Comparison of ENCODE assay signal across 17 cellular contexts in genomic region chr2:189526936-189527654, GRCh38. TPM values are rescaled to one million over a fixed set of nuclear protein-coding genes. Genes with fewer than 3 reads are reported as not detected.
DNase-seq lines count a peak whose midpoint lies in the region; ATAC-seq and TF ChIP-seq lines count a peak whose summit lies in the region.
"Had no signal": no experiment of that assay in that cellular context is flagged by ENCODE, and none has a peak within 500 bp of the region (broad histone marks: within the 10 kb centered on the region; RNA-seq: fewer than 3 reads in every experiment).

No MANE protein-coding gene starts in this region.

- no peak for ATAC-seq in GM23338
- ATAC-seq in thoracic aorta (ENCODE audit: insufficient number of reproducible peaks, low FRiP score, low read depth) = no peak
- ATAC-seq in stimulated activated memory B cell treated with anti-CD40 and anti-IgM and Interleukin-4, amounts not matched to agents 10 μg/mL and 1 μg/mL and 100 μg/mL, for 72 hours = no peak
- ATAC-seq: activated CD8-positive, alpha-beta T cell treated with anti-CD3 and anti-CD28 coated beads for 36 hours; WTC11 had no signal

- H3K27me3 ChIP-seq in GM23338 (ENCODE audit: insufficient read depth) = no peaks in the 10 kb centered on the region
- H3K27me3 ChIP-seq in muscle layer of duodenum (ENCODE audit: low read depth, low read length) = no peaks in the 10 kb centered on the region
- H3K27me3 ChIP-seq in thoracic aorta (replicated peaks; ENCODE audit: insufficient read depth) = no peaks in the 10 kb centered on the region

- H3K27ac Mint-ChIP-seq in GM23338 = no peak overlapping the region
- H3K27ac Mint-ChIP-seq in stimulated activated memory B cell treated with anti-CD40 and anti-IgM and Interleukin-4, amounts not matched to agents 10 μg/mL and 1 μg/mL and 100 μg/mL, for 72 hours = no peak overlapping the region
- H3K27ac Mint-ChIP-seq: activated CD8-positive, alpha-beta T cell treated with anti-CD3 and anti-CD28 coated beads for 36 hours; stimulated activated naive B cell treated with anti-CD40 and anti-IgM and Interleukin-4, amounts not matched to agents 10 μg/mL and 1 μg/mL and 100 μg/mL, for 72 hours; T-helper 1 cell treated with Interleukin-12 subunit alpha and Interleukin-12 subunit beta and Interleukin-4 antibody, amounts not matched to agents 30 μg/mL and 1 μg/mL, for 36 hours; WTC11 had no signal

- H4K20me1 ChIP-seq in GM23338 (replicated peaks; ENCODE audit: insufficient read depth) = no peaks in the 10 kb centered on the region; the same call in 1 of the 2 replicates

- H3K36me3 ChIP-seq in GM23338 (ENCODE audit: insufficient read depth) (no peaks in the 10 kb centered on the region), muscle layer of duodenum (ENCODE audit: control insufficient read depth in 1 of 2, insufficient read depth in 2 of 2, low read length in 2 of 2) (no peaks in the 10 kb centered on the region), thoracic aorta (no peaks in the 10 kb centered on the region)

- H3K9me3 ChIP-seq in muscle layer of duodenum (ENCODE audit: control insufficient read depth in 1 of 2, low read length in 2 of 2) (no peaks in the 10 kb centered on the region), thoracic aorta (no peaks in the 10 kb centered on the region)

- no peaks in the 10 kb centered on the region for H3K36me3 Mint-ChIP-seq in GM23338 (ENCODE audit: low read depth)
- no peaks in the 10 kb centered on the region for H3K36me3 Mint-ChIP-seq in stimulated activated memory B cell treated with anti-CD40 and anti-IgM and Interleukin-4, amounts not matched to agents 10 μg/mL and 1 μg/mL and 100 μg/mL, for 72 hours
- H3K36me3 Mint-ChIP-seq: stimulated activated naive B cell treated with anti-CD40 and anti-IgM and Interleukin-4, amounts not matched to agents 10 μg/mL and 1 μg/mL and 100 μg/mL, for 72 hours; WTC11 had no signal

- no peak overlapping the region for H3K4me2 ChIP-seq in GM23338

- TF ChIP-seq CTCF in GM23338 (conservative IDR thresholded peaks at IDR 0.05; ENCODE audit: low read depth in 2 of 2) = no peak
- TF ChIP-seq CTCF in coronary artery (IDR thresholded peaks at IDR 0.05) = no peak
- no peak for TF ChIP-seq CTCF in thoracic aorta (IDR thresholded peaks at IDR 0.05)

- no peak overlapping the region for H3K4me3 Mint-ChIP-seq in GM23338
- H3K4me3 Mint-ChIP-seq in stimulated activated memory B cell treated with anti-CD40 and anti-IgM and Interleukin-4, amounts not matched to agents 10 μg/mL and 1 μg/mL and 100 μg/mL, for 72 hours = no peak overlapping the region
- H3K4me3 Mint-ChIP-seq: activated CD8-positive, alpha-beta T cell treated with anti-CD3 and anti-CD28 coated beads for 36 hours; stimulated activated naive B cell treated with anti-CD40 and anti-IgM and Interleukin-4, amounts not matched to agents 10 μg/mL and 1 μg/mL and 100 μg/mL, for 72 hours; T-helper 1 cell treated with Interleukin-12 subunit alpha and Interleukin-12 subunit beta and Interleukin-4 antibody, amounts not matched to agents 30 μg/mL and 1 μg/mL, for 36 hours; WTC11 had no signal

- H3K4me1 Mint-ChIP-seq in GM23338 = no peaks in the 10 kb centered on the region
- no peaks in the 10 kb centered on the region for H3K4me1 Mint-ChIP-seq in stimulated activated memory B cell treated with anti-CD40 and anti-IgM and Interleukin-4, amounts not matched to agents 10 μg/mL and 1 μg/mL and 100 μg/mL, for 72 hours
- H3K4me1 Mint-ChIP-seq: stimulated activated naive B cell treated with anti-CD40 and anti-IgM and Interleukin-4, amounts not matched to agents 10 μg/mL and 1 μg/mL and 100 μg/mL, for 72 hours; WTC11 had no signal

- H3K4me1 ChIP-seq in GM23338 (ENCODE audit: insufficient read depth) (no peaks in the 10 kb centered on the region), muscle layer of duodenum (ENCODE audit: control insufficient read depth in 1 of 2, insufficient read depth in 2 of 2, low read length in 2 of 2) (peaks cover 12 to 13% of the 10 kb centered on the region in 2 donors), thoracic aorta (ENCODE audit: control insufficient read depth in 1 of 2, low read depth in 2 of 2) (peaks cover 14 to 46% of the 10 kb centered on the region in 2 donors)

- H3K9me2 ChIP-seq in GM23338 (ENCODE audit: insufficient read depth) = no peaks in the 10 kb centered on the region

- H3K4me3 ChIP-seq in GM23338 (no peak overlapping the region), coronary artery (peak overlapping the region; percentile 24), muscle layer of duodenum (ENCODE audit: low read depth in 1 of 2, low read length in 2 of 2) (peak overlapping the region in 1 of 2 donors; percentile 19), thoracic aorta (peak overlapping the region; percentile 34)

- peaks cover 2% of the 10 kb centered on the region for H3K27me3 Mint-ChIP-seq in GM23338 (ENCODE audit: insufficient read depth, low read depth, poor library complexity)
- peaks cover 25% of the 10 kb centered on the region for H3K27me3 Mint-ChIP-seq in stimulated activated memory B cell treated with anti-CD40 and anti-IgM and Interleukin-4, amounts not matched to agents 10 μg/mL and 1 μg/mL and 100 μg/mL, for 72 hours
- H3K27me3 Mint-ChIP-seq: activated CD8-positive, alpha-beta T cell treated with anti-CD3 and anti-CD28 coated beads for 36 hours had no signal

- no peaks in the 10 kb centered on the region for H3F3A ChIP-seq in GM23338 (replicated peaks; ENCODE audit: low read depth)

- H2AFZ ChIP-seq in GM23338 = peak overlapping the region; percentile 60; the same call in 1 of the 2 replicates

- no peaks in the 10 kb centered on the region for H3K79me2 ChIP-seq in GM23338 (replicated peaks; ENCODE audit: insufficient read depth)

- DNase-seq in GM23338 (ENCODE audit: low spot score) (no peak), coronary artery (ENCODE audit: low spot score) (no peak), thoracic aorta (ENCODE audit: low spot score) (no peak), NCI-H2196 (lab: John Stamatoyannopoulos, UW; ENCODE audit: unreplicated experiment) (no peak), NCI-H1417 (lab: John Stamatoyannopoulos, UW) (no peak), inferior parietal cortex (ENCODE audit: extremely low spot score) (no peak)
- DNase-seq: activated CD8-positive, alpha-beta T cell treated with anti-CD3 and anti-CD28 coated beads for 36 hours; central memory CD4-positive, alpha-beta T cell; NCI-H2081; NCI-H510A treated with DMSO at 0.1 percent for 48 hours; Right ventricle myocardium superior; stimulated activated CD4-positive, alpha-beta T cell treated with anti-CD3 and anti-CD28 coated beads, Interleukin-12 subunit alpha, Interleukin-12 subunit beta, amount 100 ng/mL, for 4 hours; stimulated activated naive B cell treated with anti-CD40 and anti-IgM and Interleukin-4, amounts not matched to agents 10 μg/mL and 1 μg/mL and 100 μg/mL, for 72 hours had no signal

- H3K9me3 Mint-ChIP-seq in GM23338 = no peaks in the 10 kb centered on the region
- peaks cover 2% of the 10 kb centered on the region for H3K9me3 Mint-ChIP-seq in stimulated activated memory B cell treated with anti-CD40 and anti-IgM and Interleukin-4, amounts not matched to agents 10 μg/mL and 1 μg/mL and 100 μg/mL, for 72 hours
- H3K9me3 Mint-ChIP-seq: activated CD8-positive, alpha-beta T cell treated with anti-CD3 and anti-CD28 coated beads for 36 hours; stimulated activated naive B cell treated with anti-CD40 and anti-IgM and Interleukin-4, amounts not matched to agents 10 μg/mL and 1 μg/mL and 100 μg/mL, for 72 hours; T-helper 1 cell treated with Interleukin-12 subunit alpha and Interleukin-12 subunit beta and Interleukin-4 antibody, amounts not matched to agents 30 μg/mL and 1 μg/mL, for 36 hours; WTC11 had no signal

- H3K27ac ChIP-seq in GM23338 (ENCODE audit: low read depth) (no peak overlapping the region), coronary artery (peak overlapping the region in 1 of 2 donors; percentile 41), muscle layer of duodenum (ENCODE audit: low read length) (peak overlapping the region; percentile 5), thoracic aorta (peak overlapping the region in 1 of 2 donors; percentile 0)

TF ChIP-seq in GM23338, 12 proteins besides CTCF, POLR2A, EP300 and RAD21 (continues in another document):
- TF ChIP-seq JUNB (IDR thresholded peaks at IDR 0.05; ENCODE audit: unreplicated experiment) = no peak
- TF ChIP-seq EZH2 (IDR thresholded peaks at IDR 0.05; ENCODE audit: low read depth, unreplicated experiment) = no peak

RNA-seq across cellular contexts. Expression of gene SLC40A1, which starts 53.5 kb away (rescaled TPM):
- total RNA-seq in GM23338 (2014; rRNA removed; shearing (Covaris generic)) = 0.70 TPM in 1 of 2 replicates, not detected in the other
- polyA plus RNA-seq in GM23338 (2016; fragmentation: Nextera tagmentation; extraction: Ambion mirVana) = 0.08 and 0.10 TPM in 2 replicates
- total RNA-seq in thoracic aorta = 100 to 1,000 TPM in 1 of 2 donors, 10 to 100 TPM in 1; 76.5 to 118 TPM

Comparison
In these comparisons a context has a peak if more than half of its experiments do, and no peak if none do; other contexts are left out.
1. RNA of gene SLC40A1, which starts 53.5 kb away (total RNA-seq): 76.5 to 118 TPM in thoracic aorta; 0.70 TPM in GM23338; every median in the first group is over 10 times any median in the second.